Comparison of ENCODE assay signal across 1 cellular context in the genomic region with DNA sequence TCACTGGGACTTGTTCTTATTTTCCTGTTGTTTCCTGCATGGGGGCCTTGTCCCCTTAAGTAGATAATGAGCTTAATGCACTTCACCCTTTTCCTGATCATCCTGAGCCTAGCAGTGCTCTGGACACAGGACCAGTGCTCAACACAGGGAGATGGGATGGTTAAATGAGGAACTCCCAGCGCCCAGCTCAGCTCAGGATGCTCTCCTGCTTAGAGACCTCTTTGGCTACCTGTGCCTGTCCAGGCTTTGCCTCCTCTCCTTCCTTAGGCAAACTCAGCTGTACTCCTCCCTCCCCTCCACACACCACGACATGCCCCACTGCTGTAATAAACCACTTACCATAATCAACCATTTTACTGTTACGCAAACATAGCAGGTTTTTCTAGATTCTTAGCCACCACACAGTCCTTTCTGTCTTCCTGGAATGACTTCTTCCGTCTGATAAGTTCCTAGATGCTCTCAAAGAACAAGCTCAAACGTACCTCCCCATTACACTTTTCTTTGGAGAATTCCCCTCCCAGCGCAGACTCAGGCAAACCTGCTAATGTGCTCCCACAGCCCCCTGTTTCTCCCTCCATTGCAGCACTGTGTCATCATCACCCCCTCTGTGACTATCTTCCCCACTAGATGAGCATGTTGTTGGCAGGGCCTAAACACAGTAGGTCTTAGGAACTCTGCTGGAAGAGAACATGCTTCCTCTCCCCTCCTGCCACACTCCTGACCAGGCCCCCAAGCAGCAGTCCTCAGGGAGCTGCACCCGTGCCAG.
TF ChIP-seq lines count a peak whose summit lies in the region.

No MANE protein-coding gene starts in this region.

TF ChIP-seq in SK-N-SH treated with all-trans-retinoic acid at 6 μM for 48 hours, 23 proteins besides CTCF, POLR2A, EP300 and RAD21 (continued from another document):
- no peak for TF ChIP-seq RARB (CRISPR knock-in tag; IDR thresholded peaks at IDR 0.05)
- TF ChIP-seq PPARA (CRISPR knock-in tag; IDR thresholded peaks at IDR 0.05; ENCODE audit: borderline replicate concordance), result no peak
- TF ChIP-seq GLIS3 (CRISPR knock-in tag; IDR thresholded peaks at IDR 0.05), result no peak
- no peak for TF ChIP-seq CSRNP3 (CRISPR knock-in tag; IDR thresholded peaks at IDR 0.05)
